In the genomic region with DNA sequence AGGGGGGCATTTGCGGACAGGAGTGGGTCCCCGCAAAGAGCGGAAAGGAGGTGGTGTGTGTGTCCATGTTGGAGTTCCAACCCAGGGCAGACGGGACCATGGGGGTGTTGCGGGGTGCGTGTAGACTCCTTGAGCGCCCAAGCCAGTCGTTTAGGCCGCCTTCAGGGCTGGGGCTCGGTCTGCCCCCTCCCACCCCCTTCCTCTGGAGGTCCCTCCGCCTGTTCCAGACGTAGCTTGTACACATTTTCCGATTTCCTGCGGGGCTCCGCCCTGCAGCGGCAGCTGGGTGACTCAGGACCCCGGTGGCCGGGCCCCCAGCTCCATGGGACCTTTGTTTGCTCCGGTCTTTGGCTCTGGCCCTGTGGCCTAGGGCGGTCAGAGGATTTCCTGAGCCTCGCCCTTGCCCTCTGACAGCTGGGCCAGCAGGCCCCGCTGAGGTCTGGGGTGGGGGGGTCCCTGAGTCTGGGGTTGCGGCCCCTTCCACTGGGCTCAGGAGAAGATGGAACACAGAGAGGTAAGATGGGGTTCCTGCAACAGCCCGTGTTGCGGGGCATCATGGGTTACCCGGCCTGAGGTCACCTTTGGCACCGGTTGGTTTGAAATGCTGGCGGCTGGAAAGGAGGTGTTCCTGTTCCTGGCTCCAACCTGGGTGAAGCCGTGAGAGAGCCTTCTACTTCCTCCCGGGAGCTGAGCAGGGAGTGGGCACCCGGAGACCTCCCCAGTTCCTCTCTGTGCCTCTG, we compare ENCODE assay signal across 6 cellular contexts. TPM values are rescaled to one million over a fixed set of nuclear protein-coding genes. Genes with fewer than 3 reads are reported as not detected.
DNase-seq lines count a peak whose midpoint lies in the region; ATAC-seq and TF ChIP-seq lines count a peak whose summit lies in the region.

No MANE protein-coding gene starts in this region.

- TF ChIP-seq CTCF in activated CD8-positive, alpha-beta T cell treated with anti-CD3 and anti-CD28 coated beads for 36 hours (IDR thresholded peaks at IDR 0.05) = no peak
- TF ChIP-seq CTCF in lower lobe of right lung (IDR thresholded peaks at IDR 0.05) = no peak

- H3K27me3 Mint-ChIP-seq in activated CD8-positive, alpha-beta T cell treated with anti-CD3 and anti-CD28 coated beads for 36 hours = no peaks in the 10 kb centered on the region

- peaks cover 0 to 29% (median 16%) of the 10 kb centered on the region in 11 experiments; a peak in 16 of 22 replicates for H3K36me3 ChIP-seq in BLaER1 treated with 17β-estradiol and CSF1 and Interleukin-3, amounts not matched to agents 10 nM and 100 nM
- H3K36me3 ChIP-seq in lower lobe of right lung = peaks cover 12% of the 10 kb centered on the region

- peak overlapping the region; percentile 79 for H3K4me3 Mint-ChIP-seq in activated CD8-positive, alpha-beta T cell treated with anti-CD3 and anti-CD28 coated beads for 36 hours

- H3K4me3 ChIP-seq in BLaER1 treated with 17β-estradiol and CSF1 and Interleukin-3, amounts not matched to agents 10 nM and 100 nM = peak overlapping the region; percentile 75 to 92 (median 84)
- peak overlapping the region; percentile 79 for H3K4me3 ChIP-seq in lower lobe of right lung

- peaks cover 0 to 19% (median 0%) of the 10 kb centered on the region in 11 experiments; a peak in 2 of 22 replicates for H4K20me1 ChIP-seq in BLaER1 treated with 17β-estradiol and CSF1 and Interleukin-3, amounts not matched to agents 10 nM and 100 nM

- POLR2A ChIA-PET in activated CD8-positive, alpha-beta T cell treated with anti-CD3 and anti-CD28 coated beads for 36 hours (lab: Charles Lee) = interaction anchor here (1.1 to 1.2 kb wide), 3 partner anchors 12 to 69 kb away, joined by 3 to 4 read pairs (median 4); no protein-coding TSS in a partner anchor
- POLR2A ChIA-PET in HEK293T (lab: Yijun Ruan, JAX) = interaction anchor here (1.1 to 1.5 kb wide), 3 partner anchors 14 to 20 kb away, joined by 3 to 5 read pairs (median 3); partner anchors contain the start of genes SET and ZDHHC12

- H3K4me1 Mint-ChIP-seq in activated CD8-positive, alpha-beta T cell treated with anti-CD3 and anti-CD28 coated beads for 36 hours (ENCODE audit: low read depth) = peaks cover 13% of the 10 kb centered on the region

- ATAC-seq in activated CD8-positive, alpha-beta T cell treated with anti-CD3 and anti-CD28 coated beads for 36 hours = no peak
- peak; percentile 1 to 16 for ATAC-seq in lower lobe of right lung
- ATAC-seq in HG03442 (IDR thresholded peaks at IDR 0.05; ENCODE audit: unreplicated experiment) = no peak

- peak overlapping the region; percentile 40 to 84 (median 75); a peak in 20 of 22 replicates for H3K27ac ChIP-seq in BLaER1 treated with 17β-estradiol and CSF1 and Interleukin-3, amounts not matched to agents 10 nM and 100 nM
- peak overlapping the region; percentile 83 for H3K27ac ChIP-seq in lower lobe of right lung

- H3K9me3 ChIP-seq in BLaER1 treated with 17β-estradiol and CSF1 and Interleukin-3, amounts not matched to agents 10 nM and 100 nM (replicated peaks in 1 of 11) = no peaks in the 10 kb centered on the region
- no peaks in the 10 kb centered on the region for H3K9me3 ChIP-seq in lower lobe of right lung

- no peaks in the 10 kb centered on the region for H3K27me3 ChIP-seq in BLaER1 treated with 17β-estradiol and CSF1 and Interleukin-3, amounts not matched to agents 10 nM and 100 nM
- H3K27me3 ChIP-seq in lower lobe of right lung (ENCODE audit: low read depth) = no peaks in the 10 kb centered on the region

- H3K4me1 ChIP-seq in BLaER1 treated with 17β-estradiol and CSF1 and Interleukin-3, amounts not matched to agents 10 nM and 100 nM = peaks cover 15 to 55% (median 46%) of the 10 kb centered on the region in 10 experiments
- H3K4me1 ChIP-seq in lower lobe of right lung = peaks cover 12% of the 10 kb centered on the region

- H3K36me3 Mint-ChIP-seq in activated CD8-positive, alpha-beta T cell treated with anti-CD3 and anti-CD28 coated beads for 36 hours (ENCODE audit: low read depth) = no peaks in the 10 kb centered on the region

- CTCF ChIA-PET in activated CD8-positive, alpha-beta T cell treated with anti-CD3 and anti-CD28 coated beads for 36 hours (lab: Charles Lee) = interaction anchor here (1.4 to 1.9 kb wide), 2 partner anchors 20 to 85 kb away, joined by 3 to 4 read pairs; partner anchors contain the start of gene ZDHHC12
- CTCF ChIA-PET in HEK293T (lab: Yijun Ruan, JAX) = interaction anchor here (0.6 to 1.5 kb wide), 2 partner anchors 14 to 20 kb away, joined by 3 to 4 read pairs; partner anchors contain the start of gene ZDHHC12

- DNase-seq in activated CD8-positive, alpha-beta T cell treated with anti-CD3 and anti-CD28 coated beads for 36 hours = no peak
- DNase-seq in lower lobe of right lung = peak; percentile 58
- DNase-seq in HEK293T (ENCODE audit: extremely low spot score) = no peak
- no peak for DNase-seq in nucleus accumbens (lab: John Stamatoyannopoulos, UW)

- no peaks in the 10 kb centered on the region for H3K9me3 Mint-ChIP-seq in activated CD8-positive, alpha-beta T cell treated with anti-CD3 and anti-CD28 coated beads for 36 hours

- peak overlapping the region; percentile 82 to 99 (median 96) for H3K4me2 ChIP-seq in BLaER1 treated with 17β-estradiol and CSF1 and Interleukin-3, amounts not matched to agents 10 nM and 100 nM

- no peak overlapping the region for H3K27ac Mint-ChIP-seq in activated CD8-positive, alpha-beta T cell treated with anti-CD3 and anti-CD28 coated beads for 36 hours

- peak overlapping the region; percentile 74 to 88 (median 86) for H3K9ac ChIP-seq in BLaER1 treated with 17β-estradiol and CSF1 and Interleukin-3, amounts not matched to agents 10 nM and 100 nM

- intact Hi-C loops in activated CD8-positive, alpha-beta T cell treated with anti-CD3 and anti-CD28 coated beads for 36 hours (cut with micrococcal nuclease) = no loop called here
- intact Hi-C loops in lower lobe of right lung (cut with DNase I) = no loop called here

TF ChIP-seq in HEK293T, 16 proteins besides CTCF, POLR2A, EP300 and RAD21:
- TF ChIP-seq ZNF384 (IDR thresholded peaks at IDR 0.05) (no peak), L3MBTL2 (conservative IDR thresholded peaks at IDR 0.05) (no peak), BHLHE40 (IDR thresholded peaks at IDR 0.05; ENCODE audit: borderline replicate concordance) (no peak), FOXM1 (IDR thresholded peaks at IDR 0.05; ENCODE audit: borderline replicate concordance) (no peak), NFRKB (IDR thresholded peaks at IDR 0.05) (no peak), TARDBP (IDR thresholded peaks at IDR 0.05) (no peak), FOXA1 (IDR thresholded peaks at IDR 0.05) (no peak), SUZ12 (IDR thresholded peaks at IDR 0.05) (no peak), HDGF (IDR thresholded peaks at IDR 0.05; ENCODE audit: borderline replicate concordance) (no peak), ELF4 (IDR thresholded peaks at IDR 0.05) (no peak), FOXK2 (IDR thresholded peaks at IDR 0.05) (no peak), ARNT (IDR thresholded peaks at IDR 0.05) (no peak), CTBP1 (IDR thresholded peaks at IDR 0.05; ENCODE audit: borderline replicate concordance) (no peak), LEF1 (IDR thresholded peaks at IDR 0.05; ENCODE audit: borderline replicate concordance) (no peak), SP1 (IDR thresholded peaks at IDR 0.05) (no peak)
- TF ChIP-seq, protein P1, sequence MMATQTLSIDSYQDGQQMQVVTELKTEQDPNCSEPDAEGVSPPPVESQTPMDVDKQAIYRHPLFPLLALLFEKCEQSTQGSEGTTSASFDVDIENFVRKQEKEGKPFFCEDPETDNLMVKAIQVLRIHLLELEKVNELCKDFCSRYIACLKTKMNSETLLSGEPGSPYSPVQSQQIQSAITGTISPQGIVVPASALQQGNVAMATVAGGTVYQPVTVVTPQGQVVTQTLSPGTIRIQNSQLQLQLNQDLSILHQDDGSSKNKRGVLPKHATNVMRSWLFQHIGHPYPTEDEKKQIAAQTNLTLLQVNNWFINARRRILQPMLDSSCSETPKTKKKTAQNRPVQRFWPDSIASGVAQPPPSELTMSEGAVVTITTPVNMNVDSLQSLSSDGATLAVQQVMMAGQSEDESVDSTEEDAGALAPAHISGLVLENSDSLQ (IDR thresholded peaks at IDR 0.05) = no peak

RNA-seq across cellular contexts. Expression of gene PKN3, which starts 1.5 kb away (rescaled TPM):
- total RNA-seq in activated CD8-positive, alpha-beta T cell treated with anti-CD3 and anti-CD28 coated beads for 36 hours = 10 to 100 TPM in 1 of 2 experiments, 1 to 10 TPM in 1; 9.3 to 10.7 TPM
- 11.1 TPM for total RNA-seq in lower lobe of right lung

RNA-seq across cellular contexts. Expression of gene SET, which starts 14.8 kb away (rescaled TPM):
- total RNA-seq in activated CD8-positive, alpha-beta T cell treated with anti-CD3 and anti-CD28 coated beads for 36 hours = 100 to 1,000 TPM; 749 to 755 TPM
- 197 TPM for total RNA-seq in lower lobe of right lung

RNA-seq across cellular contexts. Expression of gene ZDHHC12, which starts 20.1 kb away (rescaled TPM):
- total RNA-seq in activated CD8-positive, alpha-beta T cell treated with anti-CD3 and anti-CD28 coated beads for 36 hours = 10 to 100 TPM; 44.9 to 48.7 TPM
- 29.4 TPM for total RNA-seq in lower lobe of right lung

RNA-seq across cellular contexts. Expression of gene DYNC2I2, which starts 47.1 kb away (rescaled TPM):
- 10 to 100 TPM; 24.3 to 25.6 TPM for total RNA-seq in activated CD8-positive, alpha-beta T cell treated with anti-CD3 and anti-CD28 coated beads for 36 hours
- 37.3 TPM for total RNA-seq in lower lobe of right lung

Comparison
In these comparisons a context has a peak if more than half of its experiments do, and no peak if none do; other contexts are left out.
1. ATAC-seq: peak in lower lobe of right lung (2 of 2); none in activated CD8-positive, alpha-beta T cell treated with anti-CD3 and anti-CD28 coated beads for 36 hours (single experiment) and HG03442 (single experiment).